In genomic region chr11:118001494-118001971, GRCh38 we compare ENCODE assay signal across 1 cellular context.
TF ChIP-seq lines count a peak whose summit lies in the region.

No MANE protein-coding gene starts in this region.

TF ChIP-seq in K562, 482 proteins besides CTCF, POLR2A, EP300 and RAD21 (continued from another document):
- TF ChIP-seq AFF1 (IDR thresholded peaks at IDR 0.05; ENCODE audit: low read depth in 1 of 2, partially characterized antibody in 2 of 2) (peak in 1 of 2 experiments; percentile 45), SMAD1 (IDR thresholded peaks at IDR 0.05; ENCODE audit: low read depth, low read length, partially characterized antibody) (peak; percentile 40), JUND (IDR thresholded peaks at IDR 0.05; ENCODE audit: borderline replicate concordance, low read depth, low read length) (no peak), JUND (tag; IDR thresholded peaks at IDR 0.05; ENCODE audit: borderline replicate concordance, low read depth, low read length) (no peak; the same call in 2 of the 3 replicates), NR4A1 (CRISPR knock-in tag; IDR thresholded peaks at IDR 0.05) (no peak), NR4A1 (tag; IDR thresholded peaks at IDR 0.05) (peak; percentile 72; the same call in 1 of the 2 replicates), SRF (CRISPR knock-in tag; IDR thresholded peaks at IDR 0.05) (no peak), ZNF197 (CRISPR knock-in tag; IDR thresholded peaks at IDR 0.05; ENCODE audit: low read depth) (no peak), ESRRA (IDR thresholded peaks at IDR 0.05; ENCODE audit: borderline replicate concordance, low read depth) (peak; percentile 49), RCOR1 (IDR thresholded peaks at IDR 0.05; ENCODE audit: borderline replicate concordance in 1 of 2, low read depth in 2 of 2, low read length in 2 of 2) (0 out of 4 replicates have a peak, but pooled peaks of 1 of the 2 experiments have one; percentile 20), USF2 (CRISPR knock-in tag; IDR thresholded peaks at IDR 0.05) (peak; percentile 16; the same call in 1 of the 2 replicates), ID3 (CRISPR knock-in tag; IDR thresholded peaks at IDR 0.05) (no peak), ID3 (tag; IDR thresholded peaks at IDR 0.05) (no peak), ZNF668 (CRISPR knock-in tag; IDR thresholded peaks at IDR 0.05) (peak; percentile 64; the same call in 1 of the 2 replicates), ERF (CRISPR knock-in tag; IDR thresholded peaks at IDR 0.05) (peak; percentile 71), GTF2E2 (tag; IDR thresholded peaks at IDR 0.05) (peak; percentile 3; the same call in 1 of the 2 replicates), YY1 (IDR thresholded peaks at IDR 0.05; ENCODE audit: borderline replicate concordance in 1 of 3, control insufficient read depth in 1 of 3, extremely low read depth in 1 of 3, insufficient read depth in 3 of 3, insufficient read length in 1 of 3, insufficient replicate concordance in 2 of 3, low read depth in 1 of 3, low read length in 2 of 3) (peak in 1 of 3 experiments; percentile 4), CEBPZ (IDR thresholded peaks at IDR 0.05; ENCODE audit: borderline replicate concordance, low read depth, low read length) (no peak), SMAD4 (CRISPR knock-in tag; conservative IDR thresholded peaks at IDR 0.05) (peak; percentile 63), USF1 (CRISPR knock-in tag; IDR thresholded peaks at IDR 0.05) (peak; percentile 35; the same call in 1 of the 2 replicates), GATAD2A (IDR thresholded peaks at IDR 0.05) (peak; percentile 84), ZBTB40 (IDR thresholded peaks at IDR 0.05) (0 out of 2 replicates have a peak, but pooled peaks have one; percentile 13), ZBTB40 (CRISPR knock-in tag; IDR thresholded peaks at IDR 0.05) (no peak), L3MBTL2 (IDR thresholded peaks at IDR 0.05) (peak; percentile 83; the same call in 1 of the 2 replicates), POLR2H (tag; IDR thresholded peaks at IDR 0.05; ENCODE audit: low read depth) (peak; percentile 25), MITF (IDR thresholded peaks at IDR 0.05) (no peak), NFE2L1 (tag; IDR thresholded peaks at IDR 0.05; ENCODE audit: borderline replicate concordance, low read depth) (0 out of 2 replicates have a peak, but pooled peaks have one; percentile 5), TEAD4 (IDR thresholded peaks at IDR 0.05; ENCODE audit: low read length) (peak; percentile 34; the same call in 1 of the 2 replicates), TEAD4 (CRISPR knock-in tag; IDR thresholded peaks at IDR 0.05; ENCODE audit: borderline replicate concordance) (no peak), PRMT5 (CRISPR knock-in tag; IDR thresholded peaks at IDR 0.05) (no peak), EP400 (IDR thresholded peaks at IDR 0.05) (peak; percentile 55; the same call in 1 of the 2 replicates), CREB3 (tag; conservative IDR thresholded peaks at IDR 0.05; ENCODE audit: low read depth) (peak; percentile 71; the same call in 1 of the 2 replicates)
